Comparison of ENCODE assay signal across 17 cellular contexts in the genomic region with DNA sequence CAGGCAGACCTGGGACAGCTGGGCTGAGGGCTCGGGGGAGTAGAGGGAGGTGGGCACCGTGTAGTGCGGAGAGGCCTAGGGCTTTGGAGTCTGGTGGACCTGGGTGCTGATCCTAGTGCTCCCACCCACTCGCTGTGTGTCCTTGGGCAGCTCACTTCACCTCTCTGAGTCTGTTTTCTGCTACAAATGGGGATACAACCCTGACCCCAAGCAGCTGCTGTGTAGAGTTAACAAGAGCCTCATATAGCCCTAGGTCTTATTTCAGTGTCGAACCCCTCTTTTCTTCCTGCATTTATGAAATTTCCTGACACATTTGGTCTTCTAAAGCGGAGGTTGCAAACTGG. TPM values are rescaled to one million over a fixed set of nuclear protein-coding genes. Genes with fewer than 3 reads are reported as not detected.
A peak's percentile ranks its signal among the peaks of the same experiment; 100 is the strongest.
DNase-seq lines count a peak whose midpoint lies in the region; ATAC-seq, FAIRE-seq and TF ChIP-seq lines count a peak whose summit lies in the region.
"Had no signal": no experiment of that assay in that cellular context is flagged by ENCODE, and none has a peak within 500 bp of the region (broad histone marks: within the 10 kb centered on the region; RNA-seq: fewer than 3 reads in every experiment).

No MANE protein-coding gene starts in this region.

- peak overlapping the region; percentile 11 to 23 for H2BK12ac ChIP-seq in mesenchymal stem cell (ENCODE audit: low read length in 2 of 2)

- TF ChIP-seq RAD21 in GM12878 (IDR thresholded peaks at IDR 0.05; ENCODE audit: insufficient read depth, low read depth, low read length) = no peak

- intact Hi-C loops in GM12878 (cut with micrococcal nuclease; ENCODE audit: unreplicated experiment) (no loop called here), thyroid gland (cut with DNase I) (no loop called here)

- H3K18ac ChIP-seq in mesenchymal stem cell (ENCODE audit: low read depth in 1 of 2, low read length in 2 of 2) = no peak overlapping the region

- no peaks in the 10 kb centered on the region for H4K20me1 ChIP-seq in GM12878 (ENCODE audit: control insufficient read depth, insufficient read depth)

- H3K9me3 ChIP-seq in GM12878 (replicated peaks; ENCODE audit: control insufficient read depth, insufficient read depth, low read length) = no peaks in the 10 kb centered on the region
- H3K9me3 ChIP-seq in mesenchymal stem cell (ENCODE audit: control insufficient read depth, low read length) = no peaks in the 10 kb centered on the region
- H3K9me3 ChIP-seq in thyroid gland = no peaks in the 10 kb centered on the region
- H3K9me3 ChIP-seq: heart right ventricle had no signal

- TF ChIP-seq POLR2A in GM12878 (IDR thresholded peaks at IDR 0.05; ENCODE audit: low read depth, low read length) (no peak), thyroid gland (IDR thresholded peaks at IDR 0.05) (peak in 1 of 2 donors; percentile 67)

- peaks cover 24% of the 10 kb centered on the region for H3K79me1 ChIP-seq in mesenchymal stem cell (replicated peaks; ENCODE audit: low read length, poor library complexity, severe bottlenecking)

- H3K14ac ChIP-seq in mesenchymal stem cell (ENCODE audit: low read length in 2 of 2) = no peak overlapping the region

- no peaks in the 10 kb centered on the region for H3K27me3 Mint-ChIP-seq in HFFc6 (ENCODE audit: insufficient read depth)
- H3K27me3 Mint-ChIP-seq: CD4-positive, CD25-positive, alpha-beta regulatory T cell had no signal

- H2BK120ac ChIP-seq in mesenchymal stem cell (ENCODE audit: low read depth, low read length) = no peak overlapping the region

- H2AFZ ChIP-seq in GM12878 (ENCODE audit: control insufficient read depth, low read depth, low read length) (peak overlapping the region; percentile 5; the same call in 1 of the 2 replicates), mesenchymal stem cell (ENCODE audit: low read depth, low read length) (no peak overlapping the region)

- H3K27ac ChIP-seq in GM12878 (ENCODE audit: control insufficient read depth, insufficient read depth) (peak overlapping the region; percentile 73), mesenchymal stem cell (ENCODE audit: low read length, poor library complexity, severe bottlenecking) (peak overlapping the region; percentile 55), thyroid gland (peak overlapping the region; percentile 95 to 98 (median 97))
- H3K27ac ChIP-seq: heart right ventricle, WERI-Rb-1 had no signal

- TF ChIP-seq EP300 in GM12878 (IDR thresholded peaks at IDR 0.05; ENCODE audit: borderline replicate concordance in 1 of 2, control insufficient read depth in 1 of 2, low read depth in 2 of 2, low read length in 2 of 2) = no peak

- H3K4ac ChIP-seq in mesenchymal stem cell (ENCODE audit: low read depth in 1 of 2, low read length in 2 of 2) = no peak overlapping the region

- no peak overlapping the region for H3K4me3 ChIP-seq in GM12878
- no peak overlapping the region for H3K4me3 ChIP-seq in mesenchymal stem cell (ENCODE audit: insufficient read depth in 1 of 2, low read depth in 1 of 2, low read length in 2 of 2)
- no peak overlapping the region for H3K4me3 ChIP-seq in thyroid gland (replicated peaks in 1 of 3)
- H3K4me3 ChIP-seq: heart right ventricle had no signal

- peaks cover 42% of the 10 kb centered on the region for H3K79me2 ChIP-seq in GM12878 (ENCODE audit: control insufficient read depth, insufficient read depth, low read length)

- H3K4me2 ChIP-seq in GM12878 (ENCODE audit: control insufficient read depth, insufficient read depth) (peak overlapping the region; percentile 11), mesenchymal stem cell (ENCODE audit: low read length, poor library complexity, severe bottlenecking) (peak overlapping the region; percentile 20)

- H2AK5ac ChIP-seq in mesenchymal stem cell (ENCODE audit: low read length, severe bottlenecking) = no peak overlapping the region

- no peak overlapping the region for H4K91ac ChIP-seq in mesenchymal stem cell (ENCODE audit: low read length)

- H2BK5ac ChIP-seq in mesenchymal stem cell (ENCODE audit: low read depth, low read length, poor library complexity, severe bottlenecking) = no peak overlapping the region

- H3K27me3 ChIP-seq in GM12878 (replicated peaks in 1 of 2; ENCODE audit: control insufficient read depth in 2 of 2, insufficient read depth in 2 of 2, low read length in 1 of 2) (no peaks in the 10 kb centered on the region), mesenchymal stem cell (ENCODE audit: control insufficient read depth in 1 of 2, insufficient read depth in 1 of 2, low read length in 2 of 2) (no peaks in the 10 kb centered on the region), thyroid gland (no peaks in the 10 kb centered on the region)
- H3K27me3 ChIP-seq: heart right ventricle had no signal

- 21% methylated on average over 6 of the region's 6 CpGs for WGBS in GM12878 (ENCODE audit: insufficient coverage, insufficient replicate concordance, low lambda C conversion rate, missing lambda C conversion rate)
- 100% methylated on average over 4 of the region's 6 CpGs for WGBS in mesenchymal stem cell
- WGBS in thyroid gland, 2 donors = 66 to 93% methylated on average over 3 to 6 of the region's 6 CpGs

- no peaks in the 10 kb centered on the region for H3K9me3 Mint-ChIP-seq in HFFc6

- H3K36me3 ChIP-seq in GM12878 (ENCODE audit: control insufficient read depth in 2 of 2, insufficient read depth in 2 of 2, low read length in 1 of 2) (peaks cover 0 to 3% of the 10 kb centered on the region in 2 experiments; a peak in 2 of 4 replicates), mesenchymal stem cell (ENCODE audit: control insufficient read depth in 1 of 2, insufficient read depth in 2 of 2, low read depth in 1 of 2, low read length in 2 of 2) (peaks cover 13 to 21% of the 10 kb centered on the region in 2 experiments), thyroid gland (no peaks in the 10 kb centered on the region)
- H3K36me3 ChIP-seq: heart right ventricle, WERI-Rb-1 had no signal

- H4K8ac ChIP-seq in mesenchymal stem cell (ENCODE audit: low read length) = no peak overlapping the region

- ATAC-seq in GM12878 (no peak), HG03432 (IDR thresholded peaks at IDR 0.05; ENCODE audit: unreplicated experiment) (no peak)

- SMC1A ChIA-PET in GM12878 (lab: Charles Lee; ENCODE audit: uncharacterized antibody, unreplicated experiment) = interaction anchor here (0.7 to 4.2 kb wide), 7 partner anchors 10 to 136 kb away, joined by 3 to 44 read pairs (median 3); no protein-coding TSS in a partner anchor

- in situ Hi-C loops in GM12878 (cut with MboI) = no loop called here

- no peak overlapping the region for H2BK15ac ChIP-seq in mesenchymal stem cell (ENCODE audit: low read depth, poor library complexity, severe bottlenecking)

- peaks cover 19% of the 10 kb centered on the region for H3K4me1 ChIP-seq in GM12878 (ENCODE audit: control insufficient read depth, insufficient read depth, low read length)
- peaks cover 47% of the 10 kb centered on the region for H3K4me1 ChIP-seq in mesenchymal stem cell (ENCODE audit: control insufficient read depth, insufficient read depth, low read depth, low read length)
- peaks cover 69 to 91% of the 10 kb centered on the region in 2 donors for H3K4me1 ChIP-seq in thyroid gland

- FAIRE-seq in GM12878 (lab: Jason Lieb, UNC) = no peak
- FAIRE-seq: colon, HTR-8/SVneo had no signal

- POLR2A ChIA-PET in GM12878 (lab: Charles Lee) = interaction anchor here (0.8 to 5.2 kb wide), 5 partner anchors 12 to 85 kb away, joined by 3 to 34 read pairs (median 4); partner anchors contain the start of gene DUSP1

- peaks cover 64% of the 10 kb centered on the region for H3K4me1 Mint-ChIP-seq in HFFc6 (ENCODE audit: low read depth)

- H3K4me3 Mint-ChIP-seq in HFFc6 = no peak overlapping the region

- DNase-seq in HFFc6 (no peak), GM12878 (ENCODE audit: low read depth, low spot score) (no peak), mesenchymal stem cell (no peak), thyroid gland (no peak), glomerular visceral epithelial cell (ENCODE audit: extremely low spot score) (no peak), nucleus accumbens (lab: John Stamatoyannopoulos, UW) (no peak), NOMO-1 treated with DMSO at 0.1 percent for 48 hours (lab: John Stamatoyannopoulos, UW; ENCODE audit: unreplicated experiment) (no peak)
- DNase-seq: activated effector memory CD4-positive, alpha-beta T cell treated with Interleukin-2 at 50 U/mL for 16 hours; CD4-positive, CD25-positive, alpha-beta regulatory T cell; EL; heart right ventricle; NCI-H2029 treated with DMSO at 0.1 percent for 48 hours; NCI-H526; WERI-Rb-1 had no signal

- no peak for TF ChIP-seq CTCF in HFFc6 (IDR thresholded peaks at IDR 0.05)
- TF ChIP-seq CTCF in GM12878 (IDR thresholded peaks at IDR 0.05 in 2 of 3, conservative IDR thresholded peaks at IDR 0.05 in 1 of 3; ENCODE audit: control insufficient read depth in 2 of 3, extremely low read depth in 1 of 3, insufficient read depth in 1 of 3, low read depth in 3 of 3, low read length in 3 of 3) = no peak
- TF ChIP-seq CTCF in thyroid gland (IDR thresholded peaks at IDR 0.05) = no peak

- BruUV-seq in GM12878 (replicated peaks; lab: Mats Ljungman, UMichigan) = no TSS peak

- peak overlapping the region; percentile 61; the same call in 1 of the 2 replicates for H3K27ac Mint-ChIP-seq in HFFc6

- CTCF ChIA-PET in GM12878 (lab: Yijun Ruan, JAX) = interaction anchor here (1.2 to 4.3 kb wide), 5 partner anchors 9 to 83 kb away, joined by 3 to 22 read pairs (median 9); partner anchors contain the start of gene DUSP1

- no peak overlapping the region for H3K23ac ChIP-seq in mesenchymal stem cell (ENCODE audit: low read length in 2 of 2)

- RAD21 ChIA-PET in GM12878 (lab: Charles Lee; ENCODE audit: unreplicated experiment) = interaction anchor here (1.5 to 2.0 kb wide), 2 partner anchors 79 to 81 kb away, joined by 5 to 21 read pairs; partner anchors contain the start of gene DUSP1

- H3K9ac ChIP-seq in GM12878 (ENCODE audit: control insufficient read depth, insufficient read depth, low read length) (no peak overlapping the region), mesenchymal stem cell (ENCODE audit: low read length) (peak overlapping the region; percentile 39)

- peaks cover 3% of the 10 kb centered on the region; the same call in 1 of the 2 replicates for H3K36me3 Mint-ChIP-seq in HFFc6 (ENCODE audit: low read depth)

RNA-seq across cellular contexts. Expression of gene ERGIC1, which starts 16.4 kb away (rescaled TPM):
- total RNA-seq in HFFc6 (2021; fragmentation: NEBNext Ultra II Directional; extraction: Animal tissue kit (Norgen Biotek cat#: 25700)) = 100 to 1,000 TPM; 240 to 276 (median 258) TPM
- total RNA-seq in GM12878 (2013; cell fraction: nucleolus; rRNA removed) = 247 and 251 TPM in 2 replicates
- total RNA-seq in GM12878 (2014; rRNA removed) (77.0 and 86.2 TPM in 2 replicates), GM12878 (2014; rRNA removed; fragmentation: Illumina TruSeq; extraction: Trizol) (70.6 and 71.3 TPM in 2 replicates), GM12878 (2021) (90.0 and 97.6 TPM in 2 replicates), thyroid gland (100 to 1,000 TPM; 156 to 214 (median 175) TPM)
- polyA plus RNA-seq in GM12878 (2011; ENCODE audit: low read depth) = 45.2 TPM
- polyA plus RNA-seq in GM12878 (2011; rRNA removed) (56.1 and 81.2 TPM in 2 replicates), GM12878 (2014; fragmentation: Illumina TruSeq; extraction: Trizol) (78.1 and 104 TPM in 2 replicates), GM12878 (2014; fragmentation: Nextera tagmentation; extraction: Ambion mirVana) (10 to 100 TPM in 1 of 2 experiments, 1 to 10 TPM in 1; 8.8 to 21.0 TPM), GM12878 (2014; rRNA removed) (88.7 and 88.8 TPM in 2 replicates), GM12878 (2016; fragmentation: Nextera tagmentation; extraction: Ambion mirVana) (10 to 100 TPM; 26.3 to 28.6 TPM)
- polyA plus RNA-seq in GM12878 (2011; cell fraction: cytosol; rRNA removed) = 110 and 117 TPM in 2 replicates
- polyA plus RNA-seq in GM12878 (2011; cell fraction: nucleus; rRNA removed) = 70.5 and 84.8 TPM in 2 replicates
- polyA plus RNA-seq in GM12878 (2012) = 72.6 and 77.3 TPM in 2 replicates
- 136 and 155 TPM in 2 replicates for polyA minus RNA-seq in GM12878 (2011; rRNA and poly(A)+ RNA removed)
- polyA minus RNA-seq in GM12878 (2011; cell fraction: cytosol; rRNA and poly(A)+ RNA removed) = 30.7 and 37.3 TPM in 2 replicates
- polyA minus RNA-seq in GM12878 (2011; cell fraction: nucleus; rRNA and poly(A)+ RNA removed) = 28.8 and 59.6 TPM in 2 replicates
- polyA plus RNA-seq in mesenchymal stem cell (2013, experiment 1 of 2) = 143 TPM
- 140 TPM for polyA plus RNA-seq in mesenchymal stem cell (2013, experiment 2 of 2)
